23 cellular contexts compared by ENCODE assay signal in genomic region chr9:117008461-117008860, GRCh38.
"Had no signal": no experiment of that assay in that cellular context is flagged by ENCODE, and none has a peak within 500 bp of the region (broad histone marks: within the 10 kb centered on the region; RNA-seq: fewer than 3 reads in every experiment).

No MANE protein-coding gene starts in this region.

- FAIRE-seq: RCC 7860 had no signal

- H3K9me3 ChIP-seq: SJSA1 had no signal

- H3K4me1 ChIP-seq: SJSA1 had no signal

- H3K36me3 Mint-ChIP-seq: IgD-negative memory B cell had no signal

- H3K27ac ChIP-seq: SJSA1, SK-N-MC had no signal

- H3K27me3 ChIP-seq: SJSA1 had no signal

- DNase-seq: KBM-7, MV-4-11, NCI-H1048, NCI-H1105, NCI-H1417, NCI-H1436 treated with DMSO at 0.1 percent for 48 hours, NCI-H1694, NCI-H187 treated with DMSO at 0.1 percent for 48 hours, NCI-H2081 treated with DMSO at 0.1 percent for 48 hours, NCI-H2171, NCI-H226, NCI-H446, NCI-H510A, NCI-H524 treated with DMSO at 0.1 percent for 48 hours, NCI-H69, NCI-H774, Right ventricle myocardium superior, RPMI8226, SIG-M5 had no signal

- H3K36me3 ChIP-seq: SJSA1 had no signal

- H3K27me3 Mint-ChIP-seq: IgD-negative memory B cell had no signal

- H3K4me1 Mint-ChIP-seq: IgD-negative memory B cell had no signal

- H3K27ac Mint-ChIP-seq: IgD-negative memory B cell had no signal

- H3K4me3 ChIP-seq: SJSA1, SK-N-MC had no signal

- H3K4me3 Mint-ChIP-seq: IgD-negative memory B cell had no signal
